In genomic region chr2:208025814-208026184, GRCh38 we compare ENCODE assay signal across 1 cellular context.
TF ChIP-seq lines count a peak whose summit lies in the region.

No MANE protein-coding gene starts in this region.

TF ChIP-seq in GM23338, 12 proteins besides CTCF, POLR2A, EP300 and RAD21 (continued from another document):
- no peak for TF ChIP-seq ETS1 (IDR thresholded peaks at IDR 0.05)
- TF ChIP-seq JUNB (IDR thresholded peaks at IDR 0.05; ENCODE audit: unreplicated experiment): no peak
- TF ChIP-seq EZH2phosphoT487 (IDR thresholded peaks at IDR 0.05; ENCODE audit: unreplicated experiment): no peak
- no peak for TF ChIP-seq NANOG (IDR thresholded peaks at IDR 0.05; ENCODE audit: borderline replicate concordance)
- TF ChIP-seq, protein P1, sequence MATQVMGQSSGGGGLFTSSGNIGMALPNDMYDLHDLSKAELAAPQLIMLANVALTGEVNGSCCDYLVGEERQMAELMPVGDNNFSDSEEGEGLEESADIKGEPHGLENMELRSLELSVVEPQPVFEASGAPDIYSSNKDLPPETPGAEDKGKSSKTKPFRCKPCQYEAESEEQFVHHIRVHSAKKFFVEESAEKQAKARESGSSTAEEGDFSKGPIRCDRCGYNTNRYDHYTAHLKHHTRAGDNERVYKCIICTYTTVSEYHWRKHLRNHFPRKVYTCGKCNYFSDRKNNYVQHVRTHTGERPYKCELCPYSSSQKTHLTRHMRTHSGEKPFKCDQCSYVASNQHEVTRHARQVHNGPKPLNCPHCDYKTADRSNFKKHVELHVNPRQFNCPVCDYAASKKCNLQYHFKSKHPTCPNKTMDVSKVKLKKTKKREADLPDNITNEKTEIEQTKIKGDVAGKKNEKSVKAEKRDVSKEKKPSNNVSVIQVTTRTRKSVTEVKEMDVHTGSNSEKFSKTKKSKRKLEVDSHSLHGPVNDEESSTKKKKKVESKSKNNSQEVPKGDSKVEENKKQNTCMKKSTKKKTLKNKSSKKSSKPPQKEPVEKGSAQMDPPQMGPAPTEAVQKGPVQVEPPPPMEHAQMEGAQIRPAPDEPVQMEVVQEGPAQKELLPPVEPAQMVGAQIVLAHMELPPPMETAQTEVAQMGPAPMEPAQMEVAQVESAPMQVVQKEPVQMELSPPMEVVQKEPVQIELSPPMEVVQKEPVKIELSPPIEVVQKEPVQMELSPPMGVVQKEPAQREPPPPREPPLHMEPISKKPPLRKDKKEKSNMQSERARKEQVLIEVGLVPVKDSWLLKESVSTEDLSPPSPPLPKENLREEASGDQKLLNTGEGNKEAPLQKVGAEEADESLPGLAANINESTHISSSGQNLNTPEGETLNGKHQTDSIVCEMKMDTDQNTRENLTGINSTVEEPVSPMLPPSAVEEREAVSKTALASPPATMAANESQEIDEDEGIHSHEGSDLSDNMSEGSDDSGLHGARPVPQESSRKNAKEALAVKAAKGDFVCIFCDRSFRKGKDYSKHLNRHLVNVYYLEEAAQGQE (IDR thresholded peaks at IDR 0.05; ENCODE audit: unreplicated experiment): no peak
- no peak for TF ChIP-seq POLR2AphosphoS5 (IDR thresholded peaks at IDR 0.05; ENCODE audit: low read depth)
